In genomic region chr17:77509599-77509998, GRCh38 we compare ENCODE assay signal across 25 cellular contexts.
"Had no signal": no experiment of that assay in that cellular context is flagged by ENCODE, and none has a peak within 500 bp of the region (broad histone marks: within the 10 kb centered on the region; RNA-seq: fewer than 3 reads in every experiment).

No MANE protein-coding gene starts in this region.

- H3K4me2 ChIP-seq: neural progenitor cell had no signal

- H3K27me3 ChIP-seq: neural progenitor cell, right atrium auricular region, stomach, testis, thyroid gland, transverse colon, upper lobe of left lung had no signal

- DNase-seq: hypothalamus; islet precursor cell; left ventricle myocardium inferior; mesendoderm; naive B cell; natural killer cell; nephron progenitor cell; occipital lobe; stimulated activated CD4-positive, alpha-beta T cell treated with anti-CD3 and anti-CD28 coated beads, Interleukin-12 subunit alpha, Interleukin-12 subunit beta, amount 100 ng/mL, for 4 hours; stimulated activated CD4-positive, alpha-beta T cell treated with anti-CD3 and anti-CD28 coated beads, Interleukin-15, amount 100 ng/mL, for 24 hours; stimulated activated CD4-positive, alpha-beta T cell treated with anti-CD3 and anti-CD28 coated beads, Interleukin-2, amount 100 ng/mL, for 24 hours; stimulated activated CD4-positive, alpha-beta T cell treated with anti-CD3 and anti-CD28 coated beads, Interleukin-4, amount 100 ng/mL, for 1 hour; stimulated activated naive B cell treated with anti-CD40 and anti-IgM and Interleukin-4, amounts not matched to agents 10 μg/mL and 1 μg/mL and 100 μg/mL, for 72 hours; stimulated activated naive CD8-positive, alpha-beta T cell treated with anti-CD3 and anti-CD28 coated beads, Interleukin-15, Interleukin-2, amounts not matched to agents 100 U/mL and 50 U/mL, for 24 hours; stomach; testis; thyroid gland; transverse colon; upper lobe of left lung had no signal

- H3K36me3 ChIP-seq: left ventricle myocardium inferior, neutrophil, right atrium auricular region, stomach, thyroid gland, transverse colon, upper lobe of left lung had no signal

- ATAC-seq: natural killer cell; sciatic nerve; stimulated activated naive B cell treated with anti-CD40 and anti-IgM and Interleukin-4, amounts not matched to agents 10 μg/mL and 1 μg/mL and 100 μg/mL, for 72 hours; stimulated activated naive CD8-positive, alpha-beta T cell treated with anti-CD3 and anti-CD28 coated beads, Interleukin-15, Interleukin-2, amounts not matched to agents 100 U/mL and 50 U/mL, for 24 hours had no signal

- H2AFZ ChIP-seq: neural progenitor cell had no signal

- H3K9ac ChIP-seq: neural progenitor cell had no signal

- H3K4me3 ChIP-seq: left ventricle myocardium inferior, lung, neural progenitor cell, right atrium auricular region, skin epidermis, stomach, testis, thyroid gland, transverse colon, upper lobe of left lung had no signal

- H3K27ac ChIP-seq: left ventricle myocardium inferior, neural progenitor cell, neutrophil, right atrium auricular region, skin epidermis, stomach, testis, thyroid gland, transverse colon, upper lobe of left lung had no signal

- H3K9me3 ChIP-seq: neutrophil, testis, thyroid gland had no signal

- H3K4me1 ChIP-seq: right atrium auricular region, stomach, thyroid gland, transverse colon, upper lobe of left lung had no signal
